8 cellular contexts compared by ENCODE assay signal in the genomic region with DNA sequence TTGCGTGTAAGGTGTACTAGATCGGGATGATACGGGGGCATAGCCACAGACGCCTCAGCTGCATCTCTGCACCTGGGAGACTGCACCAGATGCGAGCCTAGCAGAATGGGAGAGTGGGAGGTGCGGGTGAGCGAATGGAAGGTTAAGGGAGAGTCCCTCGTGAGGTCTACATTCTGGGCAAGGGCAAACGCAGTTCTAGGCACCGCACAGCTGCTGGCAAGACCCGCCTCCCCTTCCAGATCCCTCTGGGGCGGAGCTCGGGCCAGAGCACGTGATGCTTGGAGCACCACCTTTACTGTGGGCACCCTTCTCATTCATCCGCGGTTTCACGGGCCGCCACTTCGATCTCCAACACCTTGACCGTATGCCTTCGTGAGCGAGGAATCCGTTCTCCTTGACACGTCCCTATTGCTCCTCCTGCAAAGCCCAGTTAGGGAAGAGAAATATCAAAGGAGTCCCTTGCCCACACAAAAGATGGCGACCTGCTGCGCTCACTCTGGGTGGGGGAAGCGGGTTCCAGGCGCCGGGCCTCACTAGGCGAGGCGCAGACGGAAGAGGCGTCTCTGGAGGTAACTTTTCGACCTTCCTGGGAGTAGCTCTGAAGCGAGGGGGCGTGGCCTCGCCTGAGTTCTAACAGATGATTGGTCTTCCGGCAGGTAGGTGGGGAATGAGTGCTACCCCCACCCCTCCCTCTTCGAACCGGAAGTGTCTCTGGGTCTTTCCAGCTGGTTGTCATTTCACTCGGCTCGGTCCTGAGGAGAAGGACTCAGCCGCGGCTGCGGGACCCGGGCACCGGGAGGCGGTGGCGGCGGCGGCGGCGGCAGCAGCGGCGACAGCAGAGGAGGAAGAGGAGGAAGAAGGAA. TPM values are rescaled to one million over a fixed set of nuclear protein-coding genes. Genes with fewer than 3 reads are reported as not detected.
A peak's percentile ranks its signal among the peaks of the same experiment; 100 is the strongest.
DNase-seq lines count a peak whose midpoint lies in the region; ATAC-seq lines count a peak whose summit lies in the region.

A gene (plus strand): TSS at position 740 of the 863 bp plus-strand sequence. CDS start 1,385 bp downstream, outside the sequence.

- ATAC-seq in GM21360 (IDR thresholded peaks at IDR 0.05; ENCODE audit: unreplicated experiment), result peak; percentile 92

- H3K4me1 ChIP-seq in effector memory CD4-positive, alpha-beta T cell (ENCODE audit: control insufficient read depth, insufficient read depth, low read length, poor library complexity, severe bottlenecking), result peaks cover 37% of the 10 kb centered on the region

- H3K27ac ChIP-seq in effector memory CD4-positive, alpha-beta T cell (ENCODE audit: insufficient read depth, low read length, poor library complexity, severe bottlenecking), result peak within 1 kb of the TSS; percentile 85

- H3K9me3 ChIP-seq in effector memory CD4-positive, alpha-beta T cell (ENCODE audit: control insufficient read depth, low read length), result no peaks in the 10 kb centered on the region

- H3K27me3 ChIP-seq in effector memory CD4-positive, alpha-beta T cell (replicated peaks; ENCODE audit: control insufficient read depth, insufficient read depth, low read length, poor library complexity, severe bottlenecking), result no peaks in the 10 kb centered on the region

- peak; percentile 97 for DNase-seq in COLO668 (lab: John Stamatoyannopoulos, UW; ENCODE audit: unreplicated experiment)
- DNase-seq in HT1080 (ENCODE audit: low read depth), result peak; percentile 99
- DNase-seq in NOMO-1 treated with DMSO at 0.1 percent for 48 hours (lab: John Stamatoyannopoulos, UW; ENCODE audit: unreplicated experiment), result peak; percentile 98
- DNase-seq in activated CD8-positive, alpha-beta memory T cell treated with anti-CD3 and anti-CD28 coated beads for 4 hours (ENCODE audit: low read depth in 2 of 2), result peak; percentile 95 to 97
- DNase-seq in effector memory CD4-positive, alpha-beta T cell, result peak; percentile 95
- peak; percentile 100 for DNase-seq in medulla oblongata (ENCODE audit: extremely low spot score)
- peak; percentile 93 for DNase-seq in stimulated activated CD8-positive, alpha-beta memory T cell treated with anti-CD3 and anti-CD28 coated beads, Interleukin-12 subunit alpha, Interleukin-12 subunit beta, amount 100 ng/mL, for 1 hour (ENCODE audit: low read depth)

- no peaks in the 10 kb centered on the region for H3K36me3 ChIP-seq in effector memory CD4-positive, alpha-beta T cell (ENCODE audit: control insufficient read depth, insufficient read depth, low read length)

- peak within 1 kb of the TSS; percentile 99 for H3K4me3 ChIP-seq in effector memory CD4-positive, alpha-beta T cell (ENCODE audit: insufficient read depth, low read depth, low read length, poor library complexity, severe bottlenecking)

RNA-seq across cellular contexts. Expression of the gene that starts here (rescaled TPM):
- 11.1 and 12.8 TPM in 2 replicates for total RNA-seq in HT1080 (2014; rRNA removed; shearing (Covaris generic))
- 7.0 and 9.0 TPM in 2 replicates for polyA plus RNA-seq in HT1080 (2015; cell fraction: cytosol; rRNA removed)
- polyA plus RNA-seq in HT1080 (2015; cell fraction: nucleus; rRNA removed), result 13.8 and 16.7 TPM in 2 replicates

Comparison
In these comparisons a context has a peak if more than half of its experiments do, and no peak if none do; other contexts are left out.
1. Peak in every context shown above with its lines: DNase-seq, ATAC-seq, H3K4me3 ChIP-seq and H3K27ac ChIP-seq.